Comparison of ENCODE assay signal across 1 cellular context in the genomic region with DNA sequence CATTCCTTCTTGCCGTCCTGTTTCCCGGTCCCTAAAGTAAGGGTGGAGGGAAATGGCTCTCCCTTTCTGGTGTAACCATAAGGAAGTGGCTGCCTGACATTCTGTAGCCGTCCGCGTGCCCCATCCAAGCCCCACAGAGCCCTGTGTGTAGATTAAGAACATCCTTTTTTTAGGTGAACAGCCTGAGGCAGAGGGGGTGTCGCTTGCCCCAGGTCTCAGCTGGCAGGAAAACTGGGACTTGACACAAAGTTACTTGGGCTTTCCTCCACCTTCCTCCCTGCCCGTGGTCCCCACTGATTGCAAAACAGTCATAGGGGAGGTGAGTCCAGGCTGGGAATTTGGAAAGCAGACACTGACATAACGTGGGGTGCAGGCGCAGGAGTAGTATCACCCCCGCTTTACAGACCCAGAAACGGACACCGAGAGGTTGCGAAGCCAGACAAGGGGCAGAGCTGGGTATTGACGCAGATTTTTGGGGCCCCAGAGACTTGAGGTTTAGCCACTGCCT.
A peak's percentile ranks its signal among the peaks of the same experiment; 100 is the strongest.
TF ChIP-seq lines count a peak whose summit lies in the region.

No MANE protein-coding gene starts in this region.

TF ChIP-seq in IMR-90, 13 proteins besides CTCF, POLR2A, EP300 and RAD21:
- no peak for TF ChIP-seq RFX5 (IDR thresholded peaks at IDR 0.05; ENCODE audit: low read depth, low read length)
- peak; percentile 46; the same call in 1 of the 2 replicates for TF ChIP-seq CEBPB (IDR thresholded peaks at IDR 0.05; ENCODE audit: low read depth, low read length)
